Comparison of ENCODE assay signal across 11 cellular contexts in the genomic region with DNA sequence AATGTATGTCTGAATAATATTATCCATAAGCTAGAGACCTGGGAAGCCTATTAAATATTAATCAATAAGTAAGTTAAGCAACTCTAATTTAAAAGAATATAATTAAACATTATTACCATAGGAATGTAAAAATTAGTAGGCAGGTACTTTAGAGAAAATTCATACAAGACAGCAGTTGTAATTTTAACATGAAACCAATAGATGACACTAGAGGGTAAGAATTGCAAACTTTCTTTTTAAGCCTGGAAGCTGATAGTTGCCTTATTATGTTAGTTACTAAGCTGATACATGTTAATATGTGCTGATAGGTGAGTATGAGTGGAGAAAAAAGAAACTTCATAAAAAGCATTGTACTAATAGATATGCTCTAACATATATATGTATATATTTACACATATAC.
A peak's percentile ranks its signal among the peaks of the same experiment; 100 is the strongest.
DNase-seq lines count a peak whose midpoint lies in the region; ATAC-seq and TF ChIP-seq lines count a peak whose summit lies in the region.
"Had no signal": no experiment of that assay in that cellular context is flagged by ENCODE, and none has a peak within 500 bp of the region (broad histone marks: within the 10 kb centered on the region; RNA-seq: fewer than 3 reads in every experiment).

No MANE protein-coding gene starts in this region.

- peak; percentile 2 for DNase-seq in AG10803 (ENCODE audit: low read depth)
- DNase-seq in PC-3, result peak; percentile 35
- DNase-seq in iris pigment epithelial cell (ENCODE audit: low read depth), result peak; percentile 4
- DNase-seq in omental fat pad (ENCODE audit: low spot score), result no peak
- DNase-seq in T-helper 2 cell treated with Interferon-gamma antibody and Interleukin-4, amounts not matched to agents 5 μg/mL and 100 μg/mL, for 36 hours (ENCODE audit: low spot score), result no peak
- DNase-seq: stomach had no signal

- no peak overlapping the region for H3K4me2 ChIP-seq in PC-3 (ENCODE audit: low read length)

- H3K36me3 ChIP-seq in PC-3 (ENCODE audit: low read depth, low read length), result no peaks in the 10 kb centered on the region
- H3K36me3 ChIP-seq: esophagus muscularis mucosa, stomach had no signal

- no TSS peak for BruUV-seq in PC-3 (replicated peaks; lab: Mats Ljungman, UMichigan)

- H3K4me3 ChIP-seq in AG10803 (ENCODE audit: low read length), result no peak overlapping the region
- H3K4me3 ChIP-seq in PC-3 (ENCODE audit: low read length), result no peak overlapping the region
- H3K4me3 ChIP-seq: esophagus muscularis mucosa, stomach had no signal

- CTCF ChIA-PET in PC-3 (lab: Charles Lee), result no interaction called here

- H4K20me1 ChIP-seq in PC-3 (ENCODE audit: low read length), result no peaks in the 10 kb centered on the region

- H3K9me3 Mint-ChIP-seq in T-helper 2 cell treated with Interferon-gamma antibody and Interleukin-4, amounts not matched to agents 5 μg/mL and 100 μg/mL, for 36 hours, result no peaks in the 10 kb centered on the region

- no peaks in the 10 kb centered on the region for H3K9me2 ChIP-seq in PC-3 (replicated peaks; ENCODE audit: low read length)

- no peak overlapping the region for H3K27ac Mint-ChIP-seq in T-helper 2 cell treated with Interferon-gamma antibody and Interleukin-4, amounts not matched to agents 5 μg/mL and 100 μg/mL, for 36 hours

- H3K9me3 ChIP-seq in PC-3 (ENCODE audit: low read length), result no peaks in the 10 kb centered on the region
- H3K9me3 ChIP-seq: esophagus muscularis mucosa, stomach had no signal

- H3K27me3 Mint-ChIP-seq in T-helper 2 cell treated with Interferon-gamma antibody and Interleukin-4, amounts not matched to agents 5 μg/mL and 100 μg/mL, for 36 hours (ENCODE audit: low read depth), result no peaks in the 10 kb centered on the region

- H3K4me1 ChIP-seq in PC-3 (ENCODE audit: insufficient read depth, low read length), result 0 out of 2 replicates have a peak, but pooled peaks cover 3% of the 10 kb centered on the region
- H3K4me1 ChIP-seq: esophagus muscularis mucosa, parathyroid adenoma, stomach had no signal

- H2AFZ ChIP-seq in PC-3 (ENCODE audit: low read length), result no peak overlapping the region
- H2AFZ ChIP-seq: parathyroid adenoma had no signal

- no peaks in the 10 kb centered on the region for H3K36me3 Mint-ChIP-seq in T-helper 2 cell treated with Interferon-gamma antibody and Interleukin-4, amounts not matched to agents 5 μg/mL and 100 μg/mL, for 36 hours (ENCODE audit: low read depth)

- no peak overlapping the region for H3K27ac ChIP-seq in PC-3 (ENCODE audit: low read length)
- H3K27ac ChIP-seq: esophagus muscularis mucosa, parathyroid adenoma, stomach had no signal

- H3K4me1 Mint-ChIP-seq in T-helper 2 cell treated with Interferon-gamma antibody and Interleukin-4, amounts not matched to agents 5 μg/mL and 100 μg/mL, for 36 hours (ENCODE audit: low read depth), result no peaks in the 10 kb centered on the region

- ATAC-seq in GM18867 (IDR thresholded peaks at IDR 0.05; ENCODE audit: unreplicated experiment) (peak; percentile 61), PC-3 (no peak), omental fat pad (ENCODE audit: low FRiP score) (no peak), HG03108 (IDR thresholded peaks at IDR 0.05; ENCODE audit: unreplicated experiment) (no peak), GM21717 (IDR thresholded peaks at IDR 0.05; ENCODE audit: unreplicated experiment) (no peak)

- no peaks in the 10 kb centered on the region for H3F3A ChIP-seq in PC-3 (ENCODE audit: low read length, unreplicated experiment)

- H3K79me2 ChIP-seq in PC-3 (ENCODE audit: low read length), result no peaks in the 10 kb centered on the region
- H3K79me2 ChIP-seq: parathyroid adenoma had no signal

- H3K4me3 Mint-ChIP-seq in T-helper 2 cell treated with Interferon-gamma antibody and Interleukin-4, amounts not matched to agents 5 μg/mL and 100 μg/mL, for 36 hours, result no peak overlapping the region

- H3K9ac ChIP-seq in PC-3 (ENCODE audit: low read length), result no peak overlapping the region
- H3K9ac ChIP-seq: parathyroid adenoma had no signal

- POLR2A ChIA-PET in PC-3 (lab: Charles Lee; ENCODE audit: unreplicated experiment), result no interaction called here

- no peaks in the 10 kb centered on the region for H3K27me3 ChIP-seq in PC-3 (ENCODE audit: low read length)
- H3K27me3 ChIP-seq: stomach had no signal

- TF ChIP-seq CTCF in AG10803 (conservative IDR thresholded peaks at IDR 0.05; ENCODE audit: low read length) (peak; percentile 38), PC-3 (conservative IDR thresholded peaks at IDR 0.05; ENCODE audit: low read depth, low read length) (peak; percentile 56), omental fat pad (IDR thresholded peaks at IDR 0.05) (no peak)

- intact Hi-C loops in PC-3 (cut with micrococcal nuclease), result loop anchor here (5.0 kb wide), 1 partner anchor 246 kb away; no protein-coding TSS in a partner anchor

Comparison
In these comparisons a context has a peak if more than half of its experiments do, and no peak if none do; other contexts are left out.
1. DNase-seq: peak in AG10803 (single experiment), PC-3 (single experiment) and iris pigment epithelial cell (single experiment); none in omental fat pad (single experiment) and T-helper 2 cell treated with Interferon-gamma antibody and Interleukin-4, amounts not matched to agents 5 μg/mL and 100 μg/mL, for 36 hours (single experiment).
2. CTCF ChIP-seq: peak in AG10803 (single experiment) and PC-3 (single experiment); none in omental fat pad (0 of 3).